Comparison of ENCODE assay signal across 22 cellular contexts in the genomic region with DNA sequence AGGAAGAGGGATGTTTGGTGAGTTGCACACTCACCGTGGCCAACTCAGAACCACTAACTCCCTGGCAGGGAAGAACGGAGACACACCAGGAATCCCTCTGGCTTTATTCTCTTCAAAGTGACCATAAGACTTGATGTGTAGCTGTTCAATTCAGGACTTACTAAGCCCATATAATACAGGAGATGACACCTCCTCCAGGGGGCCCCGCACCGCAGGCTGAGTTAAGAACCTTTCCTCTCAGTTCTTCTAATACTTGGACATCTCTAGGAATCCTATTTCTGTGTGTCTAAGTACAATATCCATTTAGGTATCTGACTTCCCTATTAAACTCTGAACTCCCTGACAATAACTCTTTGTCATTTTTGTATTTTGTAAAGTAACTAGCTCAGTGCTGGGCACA. TPM values are rescaled to one million over a fixed set of nuclear protein-coding genes. Genes with fewer than 3 reads are reported as not detected.
DNase-seq lines count a peak whose midpoint lies in the region; ATAC-seq and TF ChIP-seq lines count a peak whose summit lies in the region.
"Had no signal": no experiment of that assay in that cellular context is flagged by ENCODE, and none has a peak within 500 bp of the region (broad histone marks: within the 10 kb centered on the region; RNA-seq: fewer than 3 reads in every experiment).

No MANE protein-coding gene starts in this region.

- no peak overlapping the region for H3K4me2 ChIP-seq in hepatocyte

- H3K27me3 ChIP-seq in H7 (ENCODE audit: control insufficient read depth, insufficient read depth, low read length), result no peaks in the 10 kb centered on the region
- no peaks in the 10 kb centered on the region for H3K27me3 ChIP-seq in hepatocyte
- H3K27me3 ChIP-seq: right atrium auricular region, transverse colon had no signal

- no peaks in the 10 kb centered on the region for H3K4me1 ChIP-seq in hepatocyte (ENCODE audit: insufficient read depth)
- H3K4me1 ChIP-seq: HAP-1, right atrium auricular region, transverse colon had no signal

- no peak overlapping the region for H3K27ac ChIP-seq in hepatocyte
- H3K27ac ChIP-seq: right atrium auricular region, transverse colon had no signal

- peaks cover 7% of the 10 kb centered on the region for H3K36me3 ChIP-seq in H7 (replicated peaks; ENCODE audit: control insufficient read depth, insufficient read depth, low read length)
- no peaks in the 10 kb centered on the region for H3K36me3 ChIP-seq in hepatocyte (replicated peaks; ENCODE audit: insufficient read depth, low read depth)

- H4K20me1 ChIP-seq in hepatocyte (ENCODE audit: insufficient read depth, poor library complexity, severe bottlenecking), result no peaks in the 10 kb centered on the region

- DNase-seq in DMS 273 (lab: John Stamatoyannopoulos, UW; ENCODE audit: unreplicated experiment), result peak; percentile 31
- DNase-seq in DMS 273 treated with DMSO at 0.1 percent for 48 hours (lab: John Stamatoyannopoulos, UW), result no peak
- peak; percentile 60 for DNase-seq in H7
- peak; percentile 19 for DNase-seq in SK-MEL-5 (ENCODE audit: low read depth, low spot score)
- peak; percentile 42 for DNase-seq in iPS-NIHi11 (ENCODE audit: low spot score)
- no peak for DNase-seq in hepatocyte (ENCODE audit: low spot score)
- DNase-seq in HK-2 (ENCODE audit: unreplicated experiment), result no peak
- DNase-seq: 8988T; activated CD8-positive, alpha-beta memory T cell treated with anti-CD3 and anti-CD28 coated beads, Interleukin-2, amount 10 ng/mL, durations not matched to agents 7 days and 5 days; activated naive CD4-positive, alpha-beta T cell; effector memory CD4-positive, alpha-beta T cell; foreskin melanocyte; natural killer cell; NCI-H2107; NCI-H748 treated with DMSO at 0.1 percent for 48 hours; SIG-M5; stimulated activated CD4-positive, alpha-beta T cell treated with anti-CD3 and anti-CD28 coated beads, Interleukin-2, amount 100 ng/mL, for 48 hours; transverse colon had no signal

- no peak overlapping the region for H3K4me3 ChIP-seq in H7 (ENCODE audit: insufficient read depth, low read depth, low read length)
- no peak overlapping the region for H3K4me3 ChIP-seq in hepatocyte
- H3K4me3 ChIP-seq: HAP-1, lung, right atrium auricular region, transverse colon had no signal

- no peak for ATAC-seq in HG03342 (IDR thresholded peaks at IDR 0.05; ENCODE audit: unreplicated experiment)
- ATAC-seq: activated CD8-positive, alpha-beta memory T cell treated with anti-CD3 and anti-CD28 coated beads, Interleukin-2, amount 10 ng/mL, durations not matched to agents 7 days and 5 days; natural killer cell had no signal

- no peak for TF ChIP-seq CTCF in hepatocyte (IDR thresholded peaks at IDR 0.05; ENCODE audit: poor library complexity)

- WGBS in hepatocyte (ENCODE audit: low lambda C conversion rate, missing lambda C conversion rate), result 91% methylated on average over 4 of the region's 4 CpGs

- no peaks in the 10 kb centered on the region for H3K79me2 ChIP-seq in hepatocyte

- no peaks in the 10 kb centered on the region for H3K9me2 ChIP-seq in hepatocyte (replicated peaks; ENCODE audit: insufficient read depth)

- H3K9me3 ChIP-seq in hepatocyte (ENCODE audit: low read depth), result no peaks in the 10 kb centered on the region
- H3K9me3 ChIP-seq: HAP-1, right atrium auricular region, transverse colon had no signal

- H2AFZ ChIP-seq in hepatocyte, result no peak overlapping the region

- in situ Hi-C loops in SK-MEL-5 (cut with HindIII; ENCODE audit: low pct_unique_long_range_greater_than_20kb, low sequenced_read_pairs), result no loop called here

RNA-seq across cellular contexts. Expression of gene DCAF4, which starts 49.5 kb away (rescaled TPM):
- 13.2 and 14.0 TPM in 2 replicates for total RNA-seq in H7 (2014; rRNA removed; shearing (Covaris generic))
- total RNA-seq in SK-MEL-5 (2014; rRNA removed; shearing (Covaris generic)), result 18.8 and 31.4 TPM in 2 replicates
- 15.6 and 25.5 TPM in 2 replicates for polyA plus RNA-seq in SK-MEL-5 (2015; cell fraction: cytosol; rRNA removed)
- polyA plus RNA-seq in SK-MEL-5 (2015; cell fraction: nucleus; rRNA removed), result 40.2 and 44.7 TPM in 2 replicates
- total RNA-seq in hepatocyte, result 17.8 and 21.6 TPM in 2 replicates
- 8.5 and 13.3 TPM in 2 replicates for polyA plus RNA-seq in hepatocyte

RNA-seq across cellular contexts. Expression of gene ZFYVE1, which starts 51.1 kb away (rescaled TPM):
- total RNA-seq in H7 (2014; rRNA removed; shearing (Covaris generic)), result 6.4 and 7.5 TPM in 2 replicates
- 16.6 and 19.8 TPM in 2 replicates for total RNA-seq in SK-MEL-5 (2014; rRNA removed; shearing (Covaris generic))
- polyA plus RNA-seq in SK-MEL-5 (2015; cell fraction: cytosol; rRNA removed), result 24.9 and 33.8 TPM in 2 replicates
- 40.7 and 43.9 TPM in 2 replicates for polyA plus RNA-seq in SK-MEL-5 (2015; cell fraction: nucleus; rRNA removed)
- 13.6 and 15.3 TPM in 2 replicates for total RNA-seq in hepatocyte
- 15.3 and 17.3 TPM in 2 replicates for polyA plus RNA-seq in hepatocyte

Comparison
In these comparisons a context has a peak if more than half of its experiments do, and no peak if none do; other contexts are left out.
1. DNase-seq: peak in DMS 273 (single experiment), H7 (single experiment), SK-MEL-5 (single experiment) and iPS-NIHi11 (single experiment); none in DMS 273 treated with DMSO at 0.1 percent for 48 hours (single experiment), hepatocyte (single experiment) and HK-2 (single experiment).